In the genomic region with DNA sequence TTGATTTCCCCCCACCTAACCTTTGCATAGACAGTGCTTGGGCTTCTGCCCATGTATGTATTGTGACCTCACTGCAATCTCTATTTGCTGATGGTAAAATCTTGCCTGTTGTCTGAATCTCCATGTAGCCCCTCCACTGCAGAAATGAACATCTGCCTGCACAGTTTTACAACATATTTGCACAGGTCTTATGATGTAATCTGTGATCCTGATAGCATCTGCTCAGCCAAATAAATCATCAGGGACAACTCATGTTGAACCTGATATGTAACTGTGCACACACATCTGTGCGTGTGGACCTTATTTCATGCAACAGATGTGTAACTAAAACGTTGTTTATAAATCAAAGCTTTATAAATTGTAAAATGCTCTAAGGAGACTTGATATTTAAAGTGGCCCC, we compare ENCODE assay signal across 16 cellular contexts.
DNase-seq lines count a peak whose midpoint lies in the region; ATAC-seq lines count a peak whose summit lies in the region.
"Had no signal": no experiment of that assay in that cellular context is flagged by ENCODE, and none has a peak within 500 bp of the region (broad histone marks: within the 10 kb centered on the region; RNA-seq: fewer than 3 reads in every experiment).

No MANE protein-coding gene starts in this region.

- no peak overlapping the region for H3K27ac Mint-ChIP-seq in effector memory CD8-positive, alpha-beta T cell
- H3K27ac Mint-ChIP-seq: CD4-positive, alpha-beta memory T cell had no signal

- H3K27me3 Mint-ChIP-seq in effector memory CD8-positive, alpha-beta T cell, result no peaks in the 10 kb centered on the region
- H3K27me3 Mint-ChIP-seq: CD4-positive, alpha-beta memory T cell had no signal

- H3K9me3 Mint-ChIP-seq in effector memory CD8-positive, alpha-beta T cell, result peaks cover 6 to 8% of the 10 kb centered on the region in 2 donors

- DNase-seq in DMS 273 (lab: John Stamatoyannopoulos, UW; ENCODE audit: unreplicated experiment) (peak; percentile 91), DMS153 (lab: John Stamatoyannopoulos, UW) (peak; percentile 64), NCI-H524 treated with DMSO at 0.1 percent for 48 hours (lab: John Stamatoyannopoulos, UW) (peak; percentile 47), left kidney (ENCODE audit: low read depth, low spot score) (peak; percentile 24), hepatic stellate cell (ENCODE audit: low spot score) (no peak), MV-4-11 (lab: John Stamatoyannopoulos, UW) (no peak)
- no peak for DNase-seq in effector memory CD8-positive, alpha-beta T cell
- DNase-seq: BE2C; CD4-positive, alpha-beta memory T cell; GOT3; IMR-90; Kasumi-1; NCI-H1436 treated with DMSO at 0.1 percent for 48 hours; NCI-H526 treated with DMSO at 0.1 percent for 48 hours; SIG-M5; T-helper 2 cell had no signal

- H3K4me3 Mint-ChIP-seq in effector memory CD8-positive, alpha-beta T cell, result no peak overlapping the region
- H3K4me3 Mint-ChIP-seq: CD4-positive, alpha-beta memory T cell had no signal

- no peaks in the 10 kb centered on the region for H3K36me3 Mint-ChIP-seq in effector memory CD8-positive, alpha-beta T cell (ENCODE audit: insufficient read depth)
- H3K36me3 Mint-ChIP-seq: CD4-positive, alpha-beta memory T cell had no signal

- no peak for ATAC-seq in effector memory CD8-positive, alpha-beta T cell (replicated peaks)

- H3K4me1 Mint-ChIP-seq in effector memory CD8-positive, alpha-beta T cell (ENCODE audit: low read depth in 2 of 2), result no peaks in the 10 kb centered on the region
- H3K4me1 Mint-ChIP-seq: CD4-positive, alpha-beta memory T cell had no signal

Comparison
In these comparisons a context has a peak if more than half of its experiments do, and no peak if none do; other contexts are left out.
1. DNase-seq: peak in DMS 273 (single experiment), DMS153 (single experiment), NCI-H524 treated with DMSO at 0.1 percent for 48 hours (single experiment) and left kidney (single experiment); none in hepatic stellate cell (single experiment), effector memory CD8-positive, alpha-beta T cell (0 of 3) and MV-4-11 (single experiment).